Comparison of ENCODE assay signal across 10 cellular contexts in the genomic region with DNA sequence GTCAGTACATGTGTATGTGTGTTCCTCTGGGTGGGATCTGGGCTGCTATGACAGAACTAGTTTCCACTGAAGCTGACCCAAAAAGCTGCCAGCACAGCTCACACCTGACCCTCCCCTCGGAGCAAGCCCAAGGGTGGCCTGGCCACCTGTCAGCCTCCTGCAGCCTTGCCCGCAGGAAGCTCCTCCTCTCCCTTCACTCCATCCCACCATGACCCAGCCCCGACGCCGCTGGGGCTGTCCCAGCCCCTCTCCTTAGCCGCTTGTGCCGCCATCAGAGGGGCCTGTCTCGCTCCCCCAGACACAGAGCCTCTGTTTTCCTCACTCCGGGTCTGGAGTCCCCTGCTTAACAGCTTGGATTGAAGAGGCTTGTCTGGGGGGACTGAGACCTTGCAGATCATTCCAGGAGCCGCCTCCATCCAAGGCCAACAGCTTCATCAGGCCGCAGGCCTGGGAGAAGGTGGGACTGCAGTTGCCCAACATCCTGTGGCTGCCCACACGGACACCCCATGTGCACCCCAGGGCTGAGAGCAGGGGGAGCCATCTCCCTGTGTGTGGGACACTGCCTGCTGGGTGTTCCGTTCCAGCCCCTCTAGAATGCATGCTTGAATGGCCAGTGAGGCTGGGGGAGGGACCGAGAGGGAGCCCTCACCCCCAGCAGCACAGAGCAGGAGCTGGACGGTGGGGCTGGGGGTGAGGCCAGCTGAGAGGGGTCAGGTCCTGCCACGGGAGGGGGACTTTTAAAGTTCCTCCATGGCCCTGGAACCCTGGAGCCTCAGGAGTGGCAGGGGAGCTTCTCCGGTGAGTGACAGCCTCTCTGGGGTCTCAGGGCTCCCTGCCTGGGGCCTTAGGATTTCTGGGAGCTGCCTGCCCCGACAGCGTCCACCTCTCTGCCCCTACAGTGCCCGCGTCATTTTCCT. TPM values are rescaled to one million over a fixed set of nuclear protein-coding genes. Genes with fewer than 3 reads are reported as not detected.
DNase-seq lines count a peak whose midpoint lies in the region; ATAC-seq and TF ChIP-seq lines count a peak whose summit lies in the region.
"Had no signal": no experiment of that assay in that cellular context is flagged by ENCODE, and none has a peak within 500 bp of the region (broad histone marks: within the 10 kb centered on the region; RNA-seq: fewer than 3 reads in every experiment).

No MANE protein-coding gene starts in this region.

- H3K27me3 ChIP-seq in esophagus muscularis mucosa (peaks cover 0 to 18% (median 0%) of the 10 kb centered on the region in 4 donors), upper lobe of left lung (peaks cover 0 to 20% (median 10%) of the 10 kb centered on the region in 4 donors)

- TF ChIP-seq CTCF in esophagus muscularis mucosa (IDR thresholded peaks at IDR 0.05) (peak in 1 of 3 experiments; percentile 18), upper lobe of left lung (IDR thresholded peaks at IDR 0.05) (no peak)

- TF ChIP-seq POLR2A in esophagus muscularis mucosa (IDR thresholded peaks at IDR 0.05; ENCODE audit: low read depth), result no peak
- no peak for TF ChIP-seq POLR2A in upper lobe of left lung (IDR thresholded peaks at IDR 0.05)

- TF ChIP-seq EP300 in esophagus muscularis mucosa (IDR thresholded peaks at IDR 0.05) (no peak), upper lobe of left lung (IDR thresholded peaks at IDR 0.05) (no peak)

- ATAC-seq in upper lobe of left lung (ENCODE audit: low FRiP score in 2 of 2) (no peak), GM18498 (IDR thresholded peaks at IDR 0.05; ENCODE audit: unreplicated experiment) (no peak)

- H3K4me1 ChIP-seq in esophagus muscularis mucosa (peaks cover 52 to 79% (median 67%) of the 10 kb centered on the region in 4 donors), mesodermal cell (ENCODE audit: control insufficient read depth, insufficient read depth, low read length, poor library complexity, severe bottlenecking) (peaks cover 71% of the 10 kb centered on the region), upper lobe of left lung (peaks cover 19 to 52% (median 30%) of the 10 kb centered on the region in 4 donors)

- H3K27ac ChIP-seq in esophagus muscularis mucosa (replicated peaks in 1 of 4) (peak overlapping the region; percentile 95 to 99 (median 97)), mesodermal cell (ENCODE audit: low read depth, low read length, severe bottlenecking) (no peak overlapping the region), upper lobe of left lung (peak overlapping the region; percentile 56 to 84 (median 76))
- H3K27ac ChIP-seq: KMS-11, WERI-Rb-1 had no signal

- WGBS in esophagus muscularis mucosa, result 27% methylated on average over 12 of the region's 21 CpGs
- WGBS in mesodermal cell (ENCODE audit: insufficient coverage in 2 of 2), 2 experiments, result 34 to 40% methylated on average over 13 to 15 of the region's 21 CpGs
- WGBS in upper lobe of left lung, 2 donors, result 36 to 50% methylated on average over 7 to 14 of the region's 21 CpGs

- peaks cover 0 to 13% (median 1%) of the 10 kb centered on the region in 4 donors for H3K36me3 ChIP-seq in esophagus muscularis mucosa
- H3K36me3 ChIP-seq in mesodermal cell (ENCODE audit: control insufficient read depth, insufficient read depth, low read length), result peaks cover 2% of the 10 kb centered on the region
- H3K36me3 ChIP-seq in upper lobe of left lung, result no peaks in the 10 kb centered on the region
- H3K36me3 ChIP-seq: WERI-Rb-1 had no signal

- intact Hi-C loops in esophagus muscularis mucosa (cut with DNase I), result loop anchor here (2.0 kb wide), 1 partner anchor 36 kb away; a partner anchor contains a TSS

- peak; percentile 79 for DNase-seq in NCI-H226
- DNase-seq in esophagus muscularis mucosa (ENCODE audit: extremely low spot score), result no peak
- DNase-seq in upper lobe of left lung, result no peak
- DNase-seq in mesenteric fat pad (ENCODE audit: low spot score), result no peak
- DNase-seq in activated CD8-positive, alpha-beta memory T cell treated with anti-CD3 and anti-CD28 coated beads for 24 hours, result no peak
- DNase-seq: WERI-Rb-1 had no signal

- H3K4me3 ChIP-seq in esophagus muscularis mucosa (peak overlapping the region; percentile 65 to 83 (median 72)), mesodermal cell (ENCODE audit: extremely low read depth, insufficient read depth, low read length, poor library complexity, severe bottlenecking) (peak overlapping the region; percentile 41), upper lobe of left lung (peak overlapping the region; percentile 23 to 49 (median 36))

- H3K9me3 ChIP-seq in esophagus muscularis mucosa (no peaks in the 10 kb centered on the region), mesodermal cell (ENCODE audit: control insufficient read depth, low read length) (no peaks in the 10 kb centered on the region), upper lobe of left lung (no peaks in the 10 kb centered on the region)

RNA-seq across cellular contexts. Expression of a gene that starts 0.7 kb away (rescaled TPM):
- total RNA-seq in esophagus muscularis mucosa (100 to 1,000 TPM in 3 of 4 donors, 10 to 100 TPM in 1; 77.9 to 206 (median 126) TPM), upper lobe of left lung (10 to 100 TPM in 3 of 6 donors, 1 to 10 TPM in 3; 3.0 to 16.2 (median 10.7) TPM), mesenteric fat pad (29.8 TPM)
- 4.4 TPM for polyA plus RNA-seq in mesodermal cell (2013, experiment 1 of 2)
- 4.5 TPM for polyA plus RNA-seq in mesodermal cell (2013, experiment 2 of 2)
- total RNA-seq: activated naive CD8-positive, alpha-beta T cell treated with anti-CD3 and anti-CD28 coated beads for 36 hours had no signal

RNA-seq across cellular contexts. Expression of a gene that starts 31.6 kb away (rescaled TPM):
- 1 to 10 TPM in 1 of 4 donors, under 1 TPM in 2, not detected in 1; 0.32 to 2.5 (median 0.66) TPM for total RNA-seq in esophagus muscularis mucosa
- polyA plus RNA-seq in mesodermal cell (2013, experiment 1 of 2), result not detected
- not detected for polyA plus RNA-seq in mesodermal cell (2013, experiment 2 of 2)
- total RNA-seq in upper lobe of left lung, result not detected
- total RNA-seq in mesenteric fat pad, result not detected
- total RNA-seq: activated naive CD8-positive, alpha-beta T cell treated with anti-CD3 and anti-CD28 coated beads for 36 hours had no signal

RNA-seq across cellular contexts. Expression of a gene that starts 36.4 kb away (rescaled TPM):
- total RNA-seq in esophagus muscularis mucosa (10 to 100 TPM; 18.7 to 34.5 (median 24.7) TPM), upper lobe of left lung (10 to 100 TPM; 12.5 to 61.8 (median 18.8) TPM), mesenteric fat pad (17.1 TPM)
- polyA plus RNA-seq in mesodermal cell (2013, experiment 1 of 2), result 8.9 TPM
- polyA plus RNA-seq in mesodermal cell (2013, experiment 2 of 2), result 7.7 TPM
